ENCODE assay signal across 11 cellular contexts in genomic region chr14:76782885-76783566, GRCh38. TPM values are rescaled to one million over a fixed set of nuclear protein-coding genes. Genes with fewer than 3 reads are reported as not detected.
DNase-seq lines count a peak whose midpoint lies in the region; ATAC-seq lines count a peak whose summit lies in the region.
"Had no signal": no experiment of that assay in that cellular context is flagged by ENCODE, and none has a peak within 500 bp of the region (broad histone marks: within the 10 kb centered on the region; RNA-seq: fewer than 3 reads in every experiment).

No MANE protein-coding gene starts in this region.

- H3K27ac Mint-ChIP-seq in activated CD4-positive, alpha-beta T cell treated with anti-CD3 and anti-CD28 coated beads, Interleukin-2, amount 10 ng/mL, durations not matched to agents 24 days and 14 days = peak overlapping the region; percentile 79
- H3K27ac Mint-ChIP-seq in activated T-helper 1 cell treated with anti-CD3 and anti-CD28 coated beads, Interleukin-12 subunit alpha, Interleukin-12 subunit beta, Interleukin-2, Interleukin-4 antibody, amounts not matched to agents 30 ng/mL and 10 ng/mL and 1 ng/mL, durations not matched to agents 14 hours and 24 hours and 36 hours = peak overlapping the region; percentile 58

- H3K4me3 ChIP-seq in right cardiac atrium (ENCODE audit: low read length) = no peak overlapping the region

- WGBS in right cardiac atrium = 29% methylated on average over 9 of the region's 9 CpGs

- peak in 1 of 2 donors; percentile 6 for ATAC-seq in right cardiac atrium
- no peak for ATAC-seq in HG02763 (IDR thresholded peaks at IDR 0.05; ENCODE audit: unreplicated experiment)

- H3K27me3 Mint-ChIP-seq in activated CD4-positive, alpha-beta T cell treated with anti-CD3 and anti-CD28 coated beads, Interleukin-2, amount 10 ng/mL, durations not matched to agents 24 days and 14 days = no peaks in the 10 kb centered on the region
- H3K27me3 Mint-ChIP-seq in activated T-helper 1 cell treated with anti-CD3 and anti-CD28 coated beads, Interleukin-12 subunit alpha, Interleukin-12 subunit beta, Interleukin-2, Interleukin-4 antibody, amounts not matched to agents 30 ng/mL and 10 ng/mL and 1 ng/mL, durations not matched to agents 14 hours and 24 hours and 36 hours (ENCODE audit: insufficient read depth) = no peaks in the 10 kb centered on the region

- H3K27me3 ChIP-seq in right cardiac atrium (ENCODE audit: control insufficient read depth, insufficient read depth) = no peaks in the 10 kb centered on the region

- peak overlapping the region; percentile 71 for H3K27ac ChIP-seq in right cardiac atrium (ENCODE audit: low read length)

- no peaks in the 10 kb centered on the region for H3K9me3 Mint-ChIP-seq in activated CD4-positive, alpha-beta T cell treated with anti-CD3 and anti-CD28 coated beads, Interleukin-2, amount 10 ng/mL, durations not matched to agents 24 days and 14 days
- no peaks in the 10 kb centered on the region for H3K9me3 Mint-ChIP-seq in activated T-helper 1 cell treated with anti-CD3 and anti-CD28 coated beads, Interleukin-12 subunit alpha, Interleukin-12 subunit beta, Interleukin-2, Interleukin-4 antibody, amounts not matched to agents 30 ng/mL and 10 ng/mL and 1 ng/mL, durations not matched to agents 14 hours and 24 hours and 36 hours

- H3K4me1 Mint-ChIP-seq in activated CD4-positive, alpha-beta T cell treated with anti-CD3 and anti-CD28 coated beads, Interleukin-2, amount 10 ng/mL, durations not matched to agents 24 days and 14 days = peaks cover 38% of the 10 kb centered on the region
- H3K4me1 Mint-ChIP-seq in activated T-helper 1 cell treated with anti-CD3 and anti-CD28 coated beads, Interleukin-12 subunit alpha, Interleukin-12 subunit beta, Interleukin-2, Interleukin-4 antibody, amounts not matched to agents 30 ng/mL and 10 ng/mL and 1 ng/mL, durations not matched to agents 14 hours and 24 hours and 36 hours (ENCODE audit: low read depth) = peaks cover 49% of the 10 kb centered on the region

- intact Hi-C loops in activated CD4-positive, alpha-beta T cell treated with anti-CD3 and anti-CD28 coated beads, Interleukin-2, amount 10 ng/mL, durations not matched to agents 24 days and 14 days (cut with micrococcal nuclease) = no loop called here
- intact Hi-C loops in activated T-helper 1 cell treated with anti-CD3 and anti-CD28 coated beads, Interleukin-12 subunit alpha, Interleukin-12 subunit beta, Interleukin-2, Interleukin-4 antibody, amounts not matched to agents 30 ng/mL and 10 ng/mL and 1 ng/mL, durations not matched to agents 14 hours and 24 hours and 36 hours (cut with micrococcal nuclease) = loop anchor here (1.0 to 2.0 kb wide), 2 partner anchors 15 to 30 kb away; partner anchors contain the start of gene ANGEL1
- intact Hi-C loops in right cardiac atrium (cut with DNase I) = loop anchor here (2.0 to 5.0 kb wide), 3 partner anchors 71 to 74 kb away; no protein-coding TSS in a partner anchor

- H3K4me3 Mint-ChIP-seq in activated CD4-positive, alpha-beta T cell treated with anti-CD3 and anti-CD28 coated beads, Interleukin-2, amount 10 ng/mL, durations not matched to agents 24 days and 14 days = peak overlapping the region; percentile 43
- H3K4me3 Mint-ChIP-seq in activated T-helper 1 cell treated with anti-CD3 and anti-CD28 coated beads, Interleukin-12 subunit alpha, Interleukin-12 subunit beta, Interleukin-2, Interleukin-4 antibody, amounts not matched to agents 30 ng/mL and 10 ng/mL and 1 ng/mL, durations not matched to agents 14 hours and 24 hours and 36 hours = peak overlapping the region; percentile 38

- H3K9me3 ChIP-seq in right cardiac atrium (ENCODE audit: control insufficient read depth, low read length) = no peaks in the 10 kb centered on the region

- peak; percentile 73 for DNase-seq in activated CD4-positive, alpha-beta T cell treated with anti-CD3 and anti-CD28 coated beads, Interleukin-2, amount 10 ng/mL, durations not matched to agents 24 days and 14 days
- DNase-seq in activated CD4-positive, alpha-beta T cell treated with anti-CD3 and anti-CD28 coated beads, Interleukin-2, amount 50 U/mL, for 1 hour = no peak
- DNase-seq in activated T-helper 1 cell treated with anti-CD3 and anti-CD28 coated beads, Interleukin-12 subunit alpha, Interleukin-12 subunit beta, Interleukin-2, Interleukin-4 antibody, amounts not matched to agents 30 ng/mL and 10 ng/mL and 1 ng/mL, durations not matched to agents 14 hours and 24 hours and 36 hours (ENCODE audit: low spot score) = no peak
- peak in 1 of 3 donors; percentile 72 for DNase-seq in right cardiac atrium
- peak; percentile 48 for DNase-seq in superior temporal gyrus (ENCODE audit: extremely low spot score)
- DNase-seq in NCI-H2029 (lab: John Stamatoyannopoulos, UW) = no peak
- DNase-seq in activated effector memory CD4-positive, alpha-beta T cell treated with Interleukin-2 at 50 U/mL for 16 hours = no peak
- DNase-seq: H7 had no signal

- H3K36me3 Mint-ChIP-seq in activated CD4-positive, alpha-beta T cell treated with anti-CD3 and anti-CD28 coated beads, Interleukin-2, amount 10 ng/mL, durations not matched to agents 24 days and 14 days (ENCODE audit: low read depth) = peaks cover 10% of the 10 kb centered on the region
- peaks cover 26% of the 10 kb centered on the region for H3K36me3 Mint-ChIP-seq in activated T-helper 1 cell treated with anti-CD3 and anti-CD28 coated beads, Interleukin-12 subunit alpha, Interleukin-12 subunit beta, Interleukin-2, Interleukin-4 antibody, amounts not matched to agents 30 ng/mL and 10 ng/mL and 1 ng/mL, durations not matched to agents 14 hours and 24 hours and 36 hours (ENCODE audit: low read depth)

- peaks cover 8% of the 10 kb centered on the region for H3K4me1 ChIP-seq in right cardiac atrium (ENCODE audit: control insufficient read depth, insufficient read depth, low read length)

RNA-seq across cellular contexts. Expression of gene VASH1, which starts 21.8 kb away (rescaled TPM):
- total RNA-seq in activated CD4-positive, alpha-beta T cell treated with anti-CD3 and anti-CD28 coated beads, Interleukin-2, amount 10 ng/mL, durations not matched to agents 24 days and 14 days = 5.8 and 6.9 TPM in 2 replicates
- total RNA-seq in activated T-helper 1 cell treated with anti-CD3 and anti-CD28 coated beads, Interleukin-12 subunit alpha, Interleukin-12 subunit beta, Interleukin-2, Interleukin-4 antibody, amounts not matched to agents 30 ng/mL and 10 ng/mL and 1 ng/mL, durations not matched to agents 14 hours and 24 hours and 36 hours = 6.1 and 7.1 TPM in 2 replicates
- total RNA-seq in right cardiac atrium = 10 to 100 TPM; 27.6 to 85.2 (median 37.5) TPM
- polyA plus RNA-seq in right cardiac atrium = 23.1 TPM

RNA-seq across cellular contexts. Expression of gene ANGEL1, which starts 29.7 kb away (rescaled TPM):
- 16.4 and 17.2 TPM in 2 replicates for total RNA-seq in activated CD4-positive, alpha-beta T cell treated with anti-CD3 and anti-CD28 coated beads, Interleukin-2, amount 10 ng/mL, durations not matched to agents 24 days and 14 days
- total RNA-seq in activated T-helper 1 cell treated with anti-CD3 and anti-CD28 coated beads, Interleukin-12 subunit alpha, Interleukin-12 subunit beta, Interleukin-2, Interleukin-4 antibody, amounts not matched to agents 30 ng/mL and 10 ng/mL and 1 ng/mL, durations not matched to agents 14 hours and 24 hours and 36 hours = 14.1 and 14.8 TPM in 2 replicates
- 10 to 100 TPM; 19.9 to 24.9 (median 20.3) TPM for total RNA-seq in right cardiac atrium
- polyA plus RNA-seq in right cardiac atrium = 12.8 TPM

RNA-seq across cellular contexts. Expression of gene LRRC74A, which starts 43.2 kb away (rescaled TPM):
- not detected in 2 replicates for total RNA-seq in activated CD4-positive, alpha-beta T cell treated with anti-CD3 and anti-CD28 coated beads, Interleukin-2, amount 10 ng/mL, durations not matched to agents 24 days and 14 days
- not detected in 2 replicates for total RNA-seq in activated T-helper 1 cell treated with anti-CD3 and anti-CD28 coated beads, Interleukin-12 subunit alpha, Interleukin-12 subunit beta, Interleukin-2, Interleukin-4 antibody, amounts not matched to agents 30 ng/mL and 10 ng/mL and 1 ng/mL, durations not matched to agents 14 hours and 24 hours and 36 hours
- total RNA-seq in right cardiac atrium = 1 to 10 TPM in 1 of 4 donors, not detected in 3; 1.1 TPM
- polyA plus RNA-seq in right cardiac atrium = not detected
- total RNA-seq: A673, H7 had no signal
- polyA plus RNA-seq: adipose tissue had no signal

Comparison
In these comparisons a context has a peak if more than half of its experiments do, and no peak if none do; other contexts are left out.
1. DNase-seq: peak in activated CD4-positive, alpha-beta T cell treated with anti-CD3 and anti-CD28 coated beads, Interleukin-2, amount 10 ng/mL, durations not matched to agents 24 days and 14 days (single experiment) and superior temporal gyrus (single experiment); none in activated CD4-positive, alpha-beta T cell treated with anti-CD3 and anti-CD28 coated beads, Interleukin-2, amount 50 U/mL, for 1 hour (single experiment), activated T-helper 1 cell treated with anti-CD3 and anti-CD28 coated beads, Interleukin-12 subunit alpha, Interleukin-12 subunit beta, Interleukin-2, Interleukin-4 antibody, amounts not matched to agents 30 ng/mL and 10 ng/mL and 1 ng/mL, durations not matched to agents 14 hours and 24 hours and 36 hours (single experiment), NCI-H2029 (single experiment) and activated effector memory CD4-positive, alpha-beta T cell treated with Interleukin-2 at 50 U/mL for 16 hours (single experiment).